Comparison of ENCODE assay signal across 21 cellular contexts in the genomic region with DNA sequence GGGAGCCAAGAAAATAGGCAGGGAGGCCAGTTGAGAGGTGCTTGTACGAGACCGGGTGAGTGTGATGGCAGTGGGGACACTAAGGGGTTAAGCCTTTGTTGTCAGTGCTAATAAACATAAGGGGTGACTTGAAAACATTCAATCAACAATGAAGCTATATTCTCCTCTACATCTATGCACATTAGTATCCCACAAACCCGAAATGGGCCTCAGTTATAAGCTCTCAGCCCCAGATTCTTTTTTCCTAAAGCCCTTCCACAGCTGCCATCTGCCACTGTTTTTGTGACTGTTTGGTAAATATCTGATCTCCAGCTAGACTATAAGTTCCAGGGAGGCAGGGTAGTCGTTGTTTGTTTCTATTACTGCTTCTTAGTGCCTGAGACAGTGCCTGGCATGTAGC.
DNase-seq lines count a peak whose midpoint lies in the region; ATAC-seq, FAIRE-seq and TF ChIP-seq lines count a peak whose summit lies in the region.
"Had no signal": no experiment of that assay in that cellular context is flagged by ENCODE, and none has a peak within 500 bp of the region (broad histone marks: within the 10 kb centered on the region; RNA-seq: fewer than 3 reads in every experiment).

No MANE protein-coding gene starts in this region.

- no peaks in the 10 kb centered on the region for H3K4me1 ChIP-seq in mucosa of descending colon (ENCODE audit: low read depth)
- H3K4me1 ChIP-seq: HAP-1 had no signal

- TF ChIP-seq CTCF in D721Med (IDR thresholded peaks at IDR 0.05; ENCODE audit: insufficient read depth, missing control alignments) (no peak), glutamatergic neuron (IDR thresholded peaks at IDR 0.05; ENCODE audit: partially characterized antibody, unreplicated experiment) (no peak), mucosa of descending colon (IDR thresholded peaks at IDR 0.05) (no peak)

- H3K36me3 Mint-ChIP-seq in glutamatergic neuron (ENCODE audit: unreplicated experiment), result no peaks in the 10 kb centered on the region
- H3K36me3 Mint-ChIP-seq in T-helper 2 cell treated with Interferon-gamma antibody and Interleukin-4, amounts not matched to agents 5 μg/mL and 100 μg/mL, for 36 hours (ENCODE audit: low read depth), result no peaks in the 10 kb centered on the region
- H3K36me3 Mint-ChIP-seq: CD4-positive, alpha-beta memory T cell had no signal

- H3K9me3 ChIP-seq in mucosa of descending colon, result no peaks in the 10 kb centered on the region
- H3K9me3 ChIP-seq: HAP-1 had no signal

- H3K27ac Mint-ChIP-seq in glutamatergic neuron (ENCODE audit: unreplicated experiment), result peak overlapping the region; percentile 19
- H3K27ac Mint-ChIP-seq in T-helper 2 cell treated with Interferon-gamma antibody and Interleukin-4, amounts not matched to agents 5 μg/mL and 100 μg/mL, for 36 hours, result no peak overlapping the region
- H3K27ac Mint-ChIP-seq: HFFc6 had no signal

- peak; percentile 89 for FAIRE-seq in D721Med (lab: Jason Lieb, UNC)
- FAIRE-seq: GM12878, GM18507, H54 had no signal

- H3K4me1 Mint-ChIP-seq in glutamatergic neuron (ENCODE audit: low read depth, unreplicated experiment), result peaks cover 6% of the 10 kb centered on the region
- no peaks in the 10 kb centered on the region for H3K4me1 Mint-ChIP-seq in T-helper 2 cell treated with Interferon-gamma antibody and Interleukin-4, amounts not matched to agents 5 μg/mL and 100 μg/mL, for 36 hours (ENCODE audit: low read depth)
- H3K4me1 Mint-ChIP-seq: CD4-positive, alpha-beta memory T cell had no signal

- H3K4me3 Mint-ChIP-seq in glutamatergic neuron (ENCODE audit: unreplicated experiment), result no peak overlapping the region
- H3K4me3 Mint-ChIP-seq in T-helper 2 cell treated with Interferon-gamma antibody and Interleukin-4, amounts not matched to agents 5 μg/mL and 100 μg/mL, for 36 hours, result no peak overlapping the region
- H3K4me3 Mint-ChIP-seq: CD4-positive, alpha-beta memory T cell; HFFc6 had no signal

- ATAC-seq in mucosa of descending colon, result no peak
- ATAC-seq: GM12878 had no signal

- H3K36me3 ChIP-seq in mucosa of descending colon (ENCODE audit: low read depth), result no peaks in the 10 kb centered on the region
- H3K36me3 ChIP-seq: HAP-1 had no signal

- DNase-seq in D341Med (ENCODE audit: low spot score) (peak; percentile 51), D721Med (ENCODE audit: insufficient read length, low spot score) (no peak), NCI-H82 treated with DMSO at 0.1 percent for 48 hours (lab: John Stamatoyannopoulos, UW; ENCODE audit: unreplicated experiment) (peak; percentile 74), glutamatergic neuron (no peak), mucosa of descending colon (no peak), SKM-1 treated with dmso at 0.1 percent for 144 hours (lab: John Stamatoyannopoulos, UW; ENCODE audit: unreplicated experiment) (no peak)
- DNase-seq in T-helper 2 cell treated with Interferon-gamma antibody and Interleukin-4, amounts not matched to agents 5 μg/mL and 100 μg/mL, for 36 hours (ENCODE audit: low spot score), result no peak
- DNase-seq: C1 segment of cervical spinal cord; Calu3; CD4-positive, alpha-beta memory T cell; COR-L47; DMS153; DND-41; EL; GDM1; GOT3; HFFc6 had no signal

- intact Hi-C loops in mucosa of descending colon (cut with DNase I, micrococcal nuclease), result no loop called here

- H3K27me3 Mint-ChIP-seq in glutamatergic neuron (ENCODE audit: unreplicated experiment), result peaks cover 3% of the 10 kb centered on the region
- no peaks in the 10 kb centered on the region for H3K27me3 Mint-ChIP-seq in T-helper 2 cell treated with Interferon-gamma antibody and Interleukin-4, amounts not matched to agents 5 μg/mL and 100 μg/mL, for 36 hours (ENCODE audit: low read depth)
- H3K27me3 Mint-ChIP-seq: CD4-positive, alpha-beta memory T cell had no signal

- no peaks in the 10 kb centered on the region for H3K9me3 Mint-ChIP-seq in glutamatergic neuron (ENCODE audit: unreplicated experiment)
- no peaks in the 10 kb centered on the region for H3K9me3 Mint-ChIP-seq in T-helper 2 cell treated with Interferon-gamma antibody and Interleukin-4, amounts not matched to agents 5 μg/mL and 100 μg/mL, for 36 hours

- no peak overlapping the region for H3K4me3 ChIP-seq in mucosa of descending colon
- H3K4me3 ChIP-seq: GM12878, HAP-1 had no signal

Comparison
In these comparisons a context has a peak if more than half of its experiments do, and no peak if none do; other contexts are left out.
1. DNase-seq: peak in D341Med (single experiment) and NCI-H82 treated with DMSO at 0.1 percent for 48 hours (single experiment); none in D721Med (single experiment), glutamatergic neuron (single experiment), mucosa of descending colon (0 of 3), T-helper 2 cell treated with Interferon-gamma antibody and Interleukin-4, amounts not matched to agents 5 μg/mL and 100 μg/mL, for 36 hours (single experiment) and SKM-1 treated with dmso at 0.1 percent for 144 hours (single experiment).